In genomic region chr13:46402178-46402577, GRCh38 we compare ENCODE assay signal across 21 cellular contexts. TPM values are rescaled to one million over a fixed set of nuclear protein-coding genes. Genes with fewer than 3 reads are reported as not detected.
"Had no signal": no experiment of that assay in that cellular context is flagged by ENCODE, and none has a peak within 500 bp of the region (broad histone marks: within the 10 kb centered on the region; RNA-seq: fewer than 3 reads in every experiment).

No MANE protein-coding gene starts in this region.

- H3K4me2 ChIP-seq: hepatocyte had no signal

- H3K36me3 ChIP-seq: colonic mucosa, left ventricle myocardium inferior, lower lobe of right lung, ovary, right atrium auricular region, tibial artery, upper lobe of left lung, uterus had no signal

- H2AFZ ChIP-seq: hepatocyte had no signal

- H3K27me3 ChIP-seq: colonic mucosa, hepatocyte, ovary, right atrium auricular region, tibial artery, upper lobe of left lung, uterus had no signal

- H3K4me1 ChIP-seq: colonic mucosa, left ventricle myocardium inferior, right atrium auricular region, uterus had no signal

- H3K27ac ChIP-seq: colonic mucosa, hepatocyte, left ventricle myocardium inferior, lower lobe of right lung, ovary, right atrium auricular region, tibial artery, upper lobe of left lung, uterus had no signal

- H3K36me3 Mint-ChIP-seq: naive thymus-derived CD8-positive, alpha-beta T cell had no signal

- DNase-seq: colonic mucosa; effector CD8-positive, alpha-beta T cell; foreskin melanocyte; head of caudate nucleus; kidney; left cardiac atrium; left ventricle myocardium inferior; lower lobe of right lung; mesenchymal stem cell; naive thymus-derived CD8-positive, alpha-beta T cell; nucleus accumbens; ovary; small intestine; stimulated activated CD4-positive, alpha-beta T cell treated with anti-CD3 and anti-CD28 coated beads, Interleukin-2, amount 100 ng/mL, for 48 hours; stimulated activated naive CD8-positive, alpha-beta T cell treated with anti-CD3 and anti-CD28 coated beads, Interleukin-15, Interleukin-2, amounts not matched to agents 100 U/mL and 50 U/mL, for 24 hours; tibial artery; upper lobe of left lung; uterus had no signal

- H3K79me2 ChIP-seq: hepatocyte had no signal

- H3K4me3 Mint-ChIP-seq: naive thymus-derived CD8-positive, alpha-beta T cell had no signal

- H3K4me3 ChIP-seq: colonic mucosa, hepatocyte, left ventricle myocardium inferior, lower lobe of right lung, ovary, right atrium auricular region, tibial artery, upper lobe of left lung, uterus had no signal

- FAIRE-seq: kidney, small intestine had no signal

- H3K9me3 ChIP-seq: colonic mucosa, left ventricle myocardium inferior, lower lobe of right lung, ovary, right atrium auricular region, tibial artery, upper lobe of left lung, uterus had no signal

- ATAC-seq: left cardiac atrium; lower lobe of right lung; naive thymus-derived CD8-positive, alpha-beta T cell; stimulated activated naive CD8-positive, alpha-beta T cell treated with anti-CD3 and anti-CD28 coated beads, Interleukin-15, Interleukin-2, amounts not matched to agents 100 U/mL and 50 U/mL, for 24 hours had no signal

RNA-seq across cellular contexts. Expression of gene RUBCNL, which starts 15.1 kb away (rescaled TPM):
- polyA plus RNA-seq: neural cell had no signal
